9 cellular contexts compared by ENCODE assay signal in the genomic region with DNA sequence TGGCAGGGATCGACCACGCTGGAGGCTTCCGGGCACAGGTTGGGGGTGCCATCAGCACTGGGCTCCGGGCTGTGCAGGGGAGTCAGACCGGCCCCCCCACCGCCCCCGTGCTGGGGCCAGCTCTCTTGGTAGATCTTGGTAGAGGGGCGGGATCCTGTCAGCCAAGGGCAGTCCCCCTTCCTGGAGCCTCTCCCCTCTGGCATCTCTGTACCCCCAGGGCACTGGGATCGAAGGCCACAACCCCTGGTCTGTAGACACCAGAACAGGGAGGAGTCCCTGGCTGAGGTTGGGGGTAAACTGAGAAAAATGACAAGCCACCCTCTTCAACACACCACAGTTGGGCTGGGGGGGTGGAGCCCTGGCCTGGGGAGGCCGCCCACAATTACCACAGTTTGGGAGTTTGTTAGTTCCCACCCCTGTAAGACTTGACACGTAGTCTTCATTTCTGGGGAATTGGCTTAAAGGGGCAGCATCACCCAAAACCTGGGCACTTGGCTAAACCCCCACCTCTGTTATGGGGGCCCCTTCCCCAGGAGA. TPM values are rescaled to one million over a fixed set of nuclear protein-coding genes. Genes with fewer than 3 reads are reported as not detected.
DNase-seq lines count a peak whose midpoint lies in the region; ATAC-seq, FAIRE-seq and TF ChIP-seq lines count a peak whose summit lies in the region.
"Had no signal": no experiment of that assay in that cellular context is flagged by ENCODE, and none has a peak within 500 bp of the region (broad histone marks: within the 10 kb centered on the region; RNA-seq: fewer than 3 reads in every experiment).

No MANE protein-coding gene starts in this region.

- H3K56ac ChIP-seq in mesendoderm (ENCODE audit: low read length), result peak overlapping the region; percentile 96

- peak overlapping the region; percentile 89 for H3K9ac ChIP-seq in mesendoderm (ENCODE audit: low read length)

- no peak overlapping the region for H2BK15ac ChIP-seq in mesendoderm (replicated peaks; ENCODE audit: low read depth)

- H4K8ac ChIP-seq in mesendoderm (ENCODE audit: low read depth, low read length), result no peak overlapping the region

- H3K36me3 ChIP-seq in breast epithelium (no peaks in the 10 kb centered on the region), mesendoderm (ENCODE audit: control insufficient read depth, insufficient read depth, low read length) (no peaks in the 10 kb centered on the region), aorta (ENCODE audit: control insufficient read depth in 1 of 2, insufficient read depth in 2 of 2, low read length in 1 of 2) (peaks cover 0 to 2% of the 10 kb centered on the region in 2 donors)

- ATAC-seq in Right ventricle myocardium inferior (peak; percentile 24), aorta (ENCODE audit: low FRiP score) (peak; percentile 38), HG02588 (IDR thresholded peaks at IDR 0.05; ENCODE audit: unreplicated experiment) (no peak)

- H2BK5ac ChIP-seq in mesendoderm (ENCODE audit: low read length), result no peak overlapping the region

- H3K27me3 ChIP-seq in breast epithelium, result no peaks in the 10 kb centered on the region
- peaks cover 6% of the 10 kb centered on the region for H3K27me3 ChIP-seq in mesendoderm (ENCODE audit: insufficient read depth, low read length, poor library complexity)
- H3K27me3 ChIP-seq in aorta (ENCODE audit: control insufficient read depth in 1 of 2, insufficient read depth in 2 of 2, low read length in 1 of 2), result no peaks in the 10 kb centered on the region

- no peak overlapping the region for H2BK120ac ChIP-seq in mesendoderm (ENCODE audit: low read depth, low read length)

- no peaks in the 10 kb centered on the region for H3K9me3 ChIP-seq in breast epithelium
- no peaks in the 10 kb centered on the region for H3K9me3 ChIP-seq in aorta (ENCODE audit: control insufficient read depth, low read length)

- intact Hi-C loops in Right ventricle myocardium inferior (cut with DNase I), result no loop called here
- intact Hi-C loops in cardiac septum (cut with DNase I), result no loop called here
- intact Hi-C loops in breast epithelium (cut with DNase I; ENCODE audit: low total_unique reads), result no loop called here
- intact Hi-C loops in aorta (cut with DNase I), result loop anchor here in 1 of 2 donors (10.0 kb wide), 1 partner anchor 127 kb away; no protein-coding TSS in a partner anchor

- H3K27ac ChIP-seq in breast epithelium (peak overlapping the region; percentile 67 to 86), mesendoderm (ENCODE audit: low read depth, low read length) (no peak overlapping the region), aorta (ENCODE audit: low read depth in 1 of 2, low read length in 2 of 2) (no peak overlapping the region)

- H3K4me2 ChIP-seq in mesendoderm (ENCODE audit: low read length), result peak overlapping the region; percentile 91

- DNase-seq in Right ventricle myocardium inferior (ENCODE audit: missing footprints), result no peak
- no peak for DNase-seq in cardiac septum (ENCODE audit: low spot score)
- DNase-seq in breast epithelium (ENCODE audit: low spot score in 2 of 2), result no peak
- no peak for DNase-seq in mesendoderm
- peak in 1 of 2 donors; percentile 67 for DNase-seq in aorta
- no peak for DNase-seq in GM12892 (ENCODE audit: insufficient read length)
- DNase-seq in DMS153 (lab: John Stamatoyannopoulos, UW), result no peak

- no peak overlapping the region for H2AK5ac ChIP-seq in mesendoderm (ENCODE audit: low read length)

- H3K4ac ChIP-seq in mesendoderm (ENCODE audit: low read depth, low read length), result no peak overlapping the region

- peak overlapping the region; percentile 86 to 97 (median 96) for H3K4me3 ChIP-seq in breast epithelium
- H3K4me3 ChIP-seq in mesendoderm (ENCODE audit: low read length), result no peak overlapping the region
- H3K4me3 ChIP-seq in aorta (ENCODE audit: low read length in 2 of 2), result peak overlapping the region; percentile 78 to 87

- no peaks in the 10 kb centered on the region for H3K79me1 ChIP-seq in mesendoderm (ENCODE audit: low read length)

- H3K79me2 ChIP-seq in mesendoderm (ENCODE audit: control insufficient read depth, insufficient read depth, low read length), result no peaks in the 10 kb centered on the region

- no peak overlapping the region for H3K18ac ChIP-seq in mesendoderm (ENCODE audit: low read length)

- no peak for TF ChIP-seq CTCF in breast epithelium (IDR thresholded peaks at IDR 0.05)

- no CpG with 5 or more reads among the region's 11 CpGs for WGBS in mesendoderm (ENCODE audit: extremely low coverage, insufficient coverage, low lambda C conversion rate)
- WGBS in aorta, 2 donors, result 1 to 5% methylated on average over 11 of the region's 11 CpGs

- no peak overlapping the region for H4K5ac ChIP-seq in mesendoderm (ENCODE audit: low read length)

- peaks cover 0 to 5% of the 10 kb centered on the region in 2 donors for H3K4me1 ChIP-seq in breast epithelium
- peaks cover 2% of the 10 kb centered on the region for H3K4me1 ChIP-seq in mesendoderm (ENCODE audit: control insufficient read depth, low read depth, low read length)
- H3K4me1 ChIP-seq in aorta (ENCODE audit: control insufficient read depth in 1 of 2, insufficient read depth in 2 of 2, low read length in 2 of 2), result no peaks in the 10 kb centered on the region

- TF ChIP-seq POLR2A in breast epithelium (IDR thresholded peaks at IDR 0.05) (no peak), GM12892 (IDR thresholded peaks at IDR 0.05; ENCODE audit: low read depth, low read length) (no peak)

- FAIRE-seq in GM12892 (lab: Jason Lieb, UNC), result no peak
- FAIRE-seq: TTC549 had no signal

- peak overlapping the region; percentile 24 for H3K23ac ChIP-seq in mesendoderm (ENCODE audit: low read length)

RNA-seq across cellular contexts. Expression of gene CERCAM, which starts 0.9 kb away (rescaled TPM):
- total RNA-seq in Right ventricle myocardium inferior (7.8 TPM), cardiac septum (16.6 TPM), breast epithelium (10 to 100 TPM; 19.8 to 47.5 (median 30.5) TPM), aorta (100 to 1,000 TPM in 1 of 2 donors, 10 to 100 TPM in 1; 46.0 to 126 TPM)
- 3.1 TPM for polyA plus RNA-seq in mesendoderm (2013, experiment 1 of 2)
- 2.8 TPM for polyA plus RNA-seq in mesendoderm (2013, experiment 2 of 2)
- polyA plus RNA-seq in aorta, result 10 to 100 TPM; 24.7 to 65.4 TPM
- 1.5 TPM for polyA plus RNA-seq in GM12892 (2012; ENCODE audit: missing spikeins)

RNA-seq across cellular contexts. Expression of gene ODF2, which starts 34.3 kb away (rescaled TPM):
- 10.8 TPM for total RNA-seq in Right ventricle myocardium inferior
- 20.8 TPM for total RNA-seq in cardiac septum
- total RNA-seq in breast epithelium, result 10 to 100 TPM; 23.1 to 27.9 (median 25.1) TPM
- polyA plus RNA-seq in mesendoderm (2013, experiment 1 of 2), result 18.4 TPM
- 17.9 TPM for polyA plus RNA-seq in mesendoderm (2013, experiment 2 of 2)
- 10 to 100 TPM; 25.1 to 28.9 TPM for total RNA-seq in aorta
- 10 to 100 TPM in 1 of 2 donors, 1 to 10 TPM in 1; 2.9 to 23.6 TPM for polyA plus RNA-seq in aorta
- 23.2 TPM for polyA plus RNA-seq in GM12892 (2012; ENCODE audit: missing spikeins)

RNA-seq across cellular contexts. Expression of gene URM1, which starts 50.4 kb away (rescaled TPM):
- total RNA-seq in Right ventricle myocardium inferior (52.9 TPM), cardiac septum (49.5 TPM), breast epithelium (10 to 100 TPM; 21.3 to 24.1 (median 23.8) TPM), aorta (10 to 100 TPM; 34.0 to 37.8 TPM)
- polyA plus RNA-seq in mesendoderm (2013, experiment 1 of 2), result 52.0 TPM
- polyA plus RNA-seq in mesendoderm (2013, experiment 2 of 2), result 52.8 TPM
- polyA plus RNA-seq in aorta, result 10 to 100 TPM; 24.7 to 45.5 TPM
- 41.0 TPM for polyA plus RNA-seq in GM12892 (2012; ENCODE audit: missing spikeins)

Comparison
In these comparisons a context has a peak if more than half of its experiments do, and no peak if none do; other contexts are left out.
1. H3K27ac ChIP-seq: peak in breast epithelium (2 of 2); none in mesendoderm (single experiment) and aorta (0 of 2).